ENCODE assay signal across 1 cellular context in the genomic region with DNA sequence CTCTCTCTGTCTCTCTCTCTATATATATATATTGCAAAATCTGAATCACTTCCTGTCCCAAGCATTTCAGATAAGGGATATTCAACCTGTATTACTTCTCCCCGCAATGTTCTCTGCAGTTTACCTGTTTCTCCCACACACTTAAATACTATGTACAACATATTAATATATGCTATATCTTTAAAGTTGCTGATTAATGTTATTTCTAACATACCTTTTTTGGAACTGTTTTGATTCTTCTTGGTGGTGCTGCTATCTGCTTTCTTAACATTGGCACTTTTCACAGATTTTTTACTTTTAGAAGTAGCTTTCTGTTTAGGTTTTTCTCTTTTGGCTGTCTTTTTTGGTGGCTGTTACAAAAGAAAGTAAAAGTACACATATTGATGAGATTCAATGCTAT.
TF ChIP-seq lines count a peak whose summit lies in the region.

No MANE protein-coding gene starts in this region.

TF ChIP-seq in K562, 482 proteins besides CTCF, POLR2A, EP300 and RAD21:
- TF ChIP-seq MECOM (CRISPR knock-in tag; IDR thresholded peaks at IDR 0.05): no peak
- TF ChIP-seq HSF4 (CRISPR knock-in tag; IDR thresholded peaks at IDR 0.05; ENCODE audit: borderline replicate concordance): no peak
- TF ChIP-seq RFX7 (CRISPR knock-in tag; IDR thresholded peaks at IDR 0.05): no peak
- TF ChIP-seq ZNF316 (IDR thresholded peaks at IDR 0.05): peak; percentile 75
- TF ChIP-seq C11orf30 (IDR thresholded peaks at IDR 0.05; ENCODE audit: low read depth): peak; percentile 55; the same call in 1 of the 2 replicates
- no peak for TF ChIP-seq ZNF79 (CRISPR knock-in tag; IDR thresholded peaks at IDR 0.05; ENCODE audit: low read depth)
- TF ChIP-seq, protein P1, sequence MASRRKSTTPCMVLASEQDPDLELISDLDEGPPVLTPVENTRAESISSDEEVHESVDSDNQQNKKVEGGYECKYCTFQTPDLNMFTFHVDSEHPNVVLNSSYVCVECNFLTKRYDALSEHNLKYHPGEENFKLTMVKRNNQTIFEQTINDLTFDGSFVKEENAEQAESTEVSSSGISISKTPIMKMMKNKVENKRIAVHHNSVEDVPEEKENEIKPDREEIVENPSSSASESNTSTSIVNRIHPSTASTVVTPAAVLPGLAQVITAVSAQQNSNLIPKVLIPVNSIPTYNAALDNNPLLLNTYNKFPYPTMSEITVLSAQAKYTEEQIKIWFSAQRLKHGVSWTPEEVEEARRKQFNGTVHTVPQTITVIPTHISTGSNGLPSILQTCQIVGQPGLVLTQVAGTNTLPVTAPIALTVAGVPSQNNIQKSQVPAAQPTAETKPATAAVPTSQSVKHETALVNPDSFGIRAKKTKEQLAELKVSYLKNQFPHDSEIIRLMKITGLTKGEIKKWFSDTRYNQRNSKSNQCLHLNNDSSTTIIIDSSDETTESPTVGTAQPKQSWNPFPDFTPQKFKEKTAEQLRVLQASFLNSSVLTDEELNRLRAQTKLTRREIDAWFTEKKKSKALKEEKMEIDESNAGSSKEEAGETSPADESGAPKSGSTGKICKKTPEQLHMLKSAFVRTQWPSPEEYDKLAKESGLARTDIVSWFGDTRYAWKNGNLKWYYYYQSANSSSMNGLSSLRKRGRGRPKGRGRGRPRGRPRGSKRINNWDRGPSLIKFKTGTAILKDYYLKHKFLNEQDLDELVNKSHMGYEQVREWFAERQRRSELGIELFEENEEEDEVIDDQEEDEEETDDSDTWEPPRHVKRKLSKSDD (conservative IDR thresholded peaks at IDR 0.05; ENCODE audit: low read length): no peak
- TF ChIP-seq RBM22 (IDR thresholded peaks at IDR 0.05; ENCODE audit: low read depth, low read length, poor library complexity, severe bottlenecking): no peak
- no peak for TF ChIP-seq SREBF2 (CRISPR knock-in tag; IDR thresholded peaks at IDR 0.05)
- no peak for TF ChIP-seq EWSR1 (IDR thresholded peaks at IDR 0.05; ENCODE audit: borderline replicate concordance, low read depth, partially characterized antibody)
